ENCODE assay signal across 30 cellular contexts in genomic region chr17:63250830-63251229, GRCh38.
DNase-seq lines count a peak whose midpoint lies in the region; ATAC-seq and TF ChIP-seq lines count a peak whose summit lies in the region.
"Had no signal": no experiment of that assay in that cellular context is flagged by ENCODE, and none has a peak within 500 bp of the region (broad histone marks: within the 10 kb centered on the region; RNA-seq: fewer than 3 reads in every experiment).

No MANE protein-coding gene starts in this region.

- 48% methylated on average over 3 of the region's 3 CpGs for WGBS in right cardiac atrium

- H3K9me3 ChIP-seq in right cardiac atrium (ENCODE audit: control insufficient read depth, low read length) (no peaks in the 10 kb centered on the region), upper lobe of right lung (no peaks in the 10 kb centered on the region)
- H3K9me3 ChIP-seq: gastroesophageal sphincter, psoas muscle, upper lobe of left lung had no signal

- H3K4me3 ChIP-seq in choroid plexus epithelial cell (ENCODE audit: low read depth, low read length) (no peak overlapping the region), right cardiac atrium (ENCODE audit: low read length) (no peak overlapping the region), upper lobe of right lung (no peak overlapping the region)
- H3K4me3 ChIP-seq: BLaER1, gastroesophageal sphincter, psoas muscle, upper lobe of left lung had no signal

- no peak overlapping the region for H3K27ac ChIP-seq in right cardiac atrium (ENCODE audit: low read length)
- H3K27ac ChIP-seq in upper lobe of right lung, result no peak overlapping the region
- H3K27ac ChIP-seq: BLaER1, gastroesophageal sphincter, psoas muscle, RWPE1, upper lobe of left lung had no signal

- DNase-seq in Right ventricle myocardium inferior (ENCODE audit: missing footprints), result no peak
- no peak for DNase-seq in cardiac septum (ENCODE audit: low spot score)
- peak; percentile 38 for DNase-seq in choroid plexus epithelial cell (ENCODE audit: low read depth)
- DNase-seq in right cardiac atrium, result no peak
- no peak for DNase-seq in upper lobe of right lung
- no peak for DNase-seq in activated naive CD4-positive, alpha-beta T cell (lab: John Stamatoyannopoulos, UW)
- DNase-seq: activated CD4-positive, alpha-beta T cell treated with anti-CD3 and anti-CD28 coated beads for 4 hours; activated naive CD4-positive, alpha-beta T cell treated with anti-CD3 and anti-CD28 coated beads, Interleukin-2, amount 50 U/mL, for 16 hours; activated T-cell treated with anti-CD3 and anti-CD28 coated beads, Interleukin-2, amount 50 U/mL, for 4 hours; anterior cingulate cortex; central memory CD4-positive, alpha-beta T cell; DMS53; GDM1; HCEC 1CT; islet precursor cell; NCI-H1105; NCI-H2029; NCI-H345; NCI-H774; psoas muscle; SK-N-SH; small intestine; stimulated activated CD4-positive, alpha-beta T cell treated with anti-CD3 and anti-CD28 coated beads, Interleukin-1b, Interleukin-23, amount 100 ng/mL, for 48 hours; T-helper 17 cell; upper lobe of left lung had no signal

- no peaks in the 10 kb centered on the region for H3K36me3 ChIP-seq in upper lobe of right lung
- H3K36me3 ChIP-seq: BLaER1, gastroesophageal sphincter, upper lobe of left lung had no signal

- peak; percentile 75 for ATAC-seq in Right ventricle myocardium inferior
- peak; percentile 37 to 68 for ATAC-seq in right cardiac atrium
- peak; percentile 77 for ATAC-seq in upper lobe of right lung
- ATAC-seq in HG03354 (IDR thresholded peaks at IDR 0.05; ENCODE audit: poor library complexity, severe bottlenecking, unreplicated experiment), result no peak
- no peak for ATAC-seq in HG03439 (IDR thresholded peaks at IDR 0.05; ENCODE audit: unreplicated experiment)
- ATAC-seq: activated T-cell treated with anti-CD3 and anti-CD28 coated beads, Interleukin-2, amount 50 U/mL, for 4 hours; gastroesophageal sphincter; psoas muscle; T-helper 17 cell had no signal

- H3K4me1 ChIP-seq in right cardiac atrium (ENCODE audit: control insufficient read depth, insufficient read depth, low read length) (no peaks in the 10 kb centered on the region), upper lobe of right lung (peaks cover 13% of the 10 kb centered on the region)
- H3K4me1 ChIP-seq: BLaER1 had no signal

- TF ChIP-seq CTCF in choroid plexus epithelial cell (conservative IDR thresholded peaks at IDR 0.05; ENCODE audit: low read depth, low read length) (no peak), upper lobe of right lung (IDR thresholded peaks at IDR 0.05) (no peak)

- intact Hi-C loops in Right ventricle myocardium inferior (cut with DNase I) (no loop called here), cardiac septum (cut with DNase I) (no loop called here), right cardiac atrium (cut with DNase I) (no loop called here), upper lobe of right lung (cut with DNase I) (no loop called here)

- no peaks in the 10 kb centered on the region for H3K27me3 ChIP-seq in right cardiac atrium (ENCODE audit: control insufficient read depth, insufficient read depth)
- no peaks in the 10 kb centered on the region for H3K27me3 ChIP-seq in upper lobe of right lung
- H3K27me3 ChIP-seq: BLaER1, gastroesophageal sphincter, upper lobe of left lung had no signal

Comparison
In these comparisons a context has a peak if more than half of its experiments do, and no peak if none do; other contexts are left out.
1. ATAC-seq: peak in Right ventricle myocardium inferior (single experiment), right cardiac atrium (2 of 2) and upper lobe of right lung (single experiment); none in HG03354 (single experiment) and HG03439 (single experiment).